ENCODE assay signal across 12 cellular contexts in the genomic region with DNA sequence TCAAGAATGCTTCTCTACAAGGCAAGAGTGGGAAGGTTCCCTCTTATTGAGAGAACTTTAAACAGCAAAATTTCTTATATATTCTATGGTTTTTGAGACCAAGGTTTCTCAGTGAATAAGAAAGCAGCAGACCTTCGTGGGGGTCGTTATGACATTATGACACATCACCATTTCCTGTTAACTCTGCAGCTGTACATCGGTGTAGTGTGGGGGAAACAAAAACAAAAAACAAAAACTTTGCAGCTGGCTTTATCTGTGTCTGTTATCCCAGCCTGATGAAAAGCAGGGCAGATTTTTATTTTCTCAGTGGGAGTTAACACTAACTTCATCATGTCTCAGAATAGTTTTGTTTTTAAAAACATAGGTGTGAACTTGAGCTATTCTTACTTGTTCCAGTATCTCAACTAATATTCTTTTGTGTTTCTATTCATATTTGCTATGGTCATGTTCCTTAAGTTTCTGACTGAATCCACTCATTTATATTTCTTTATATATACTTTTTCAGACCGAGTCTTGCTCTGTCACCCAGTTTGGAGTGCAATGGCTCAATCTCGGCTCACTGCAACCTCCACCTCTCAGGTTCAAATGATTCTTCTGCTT. TPM values are rescaled to one million over a fixed set of nuclear protein-coding genes. Genes with fewer than 3 reads are reported as not detected.
DNase-seq lines count a peak whose midpoint lies in the region; ATAC-seq and TF ChIP-seq lines count a peak whose summit lies in the region.
"Had no signal": no experiment of that assay in that cellular context is flagged by ENCODE, and none has a peak within 500 bp of the region (broad histone marks: within the 10 kb centered on the region; RNA-seq: fewer than 3 reads in every experiment).

No MANE protein-coding gene starts in this region.

- H3K27me3 ChIP-seq in DND-41 (ENCODE audit: insufficient read depth, low read length, poor library complexity), result no peaks in the 10 kb centered on the region
- H3K27me3 ChIP-seq in Karpas-422 (ENCODE audit: low read length), result no peaks in the 10 kb centered on the region
- no peaks in the 10 kb centered on the region for H3K27me3 ChIP-seq in aorta (ENCODE audit: control insufficient read depth in 1 of 2, insufficient read depth in 2 of 2, low read length in 1 of 2)

- H3K36me3 ChIP-seq in DND-41 (ENCODE audit: insufficient read depth, low read length) (peaks cover 37% of the 10 kb centered on the region), Karpas-422 (ENCODE audit: insufficient read depth, low read length) (peaks cover 26% of the 10 kb centered on the region; the same call in 1 of the 2 replicates), aorta (ENCODE audit: control insufficient read depth in 1 of 2, insufficient read depth in 2 of 2, low read length in 1 of 2) (peaks cover 0 to 7% of the 10 kb centered on the region in 2 donors)

- H3K9me3 Mint-ChIP-seq in natural killer cell treated with Interleukin-12 subunit alpha and Interleukin-12 subunit beta and Interleukin-15 and Interleukin-18, amount 100 ng/mL, for 72 hours, result no peaks in the 10 kb centered on the region

- H3K9ac ChIP-seq in DND-41 (ENCODE audit: low read depth, low read length), result peak overlapping the region; percentile 80
- peak overlapping the region; percentile 81 for H3K9ac ChIP-seq in Karpas-422 (ENCODE audit: low read length)

- H3K9me3 ChIP-seq in DND-41 (ENCODE audit: insufficient read depth, low read length, severe bottlenecking) (no peaks in the 10 kb centered on the region), Karpas-422 (ENCODE audit: low read length) (no peaks in the 10 kb centered on the region), aorta (ENCODE audit: control insufficient read depth, low read length) (no peaks in the 10 kb centered on the region)

- H2AFZ ChIP-seq in DND-41 (ENCODE audit: low read depth, low read length) (no peak overlapping the region), Karpas-422 (ENCODE audit: low read length) (no peak overlapping the region)

- H3K79me2 ChIP-seq in DND-41 (ENCODE audit: insufficient read depth, low read length) (peaks cover 57% of the 10 kb centered on the region), Karpas-422 (ENCODE audit: low read length) (peaks cover 51% of the 10 kb centered on the region)

- H3K4me3 ChIP-seq in DND-41 (ENCODE audit: low read depth in 1 of 2, low read length in 2 of 2) (peak overlapping the region in 1 of 2 experiments; percentile 90; a peak in 2 of 4 replicates), Karpas-422 (ENCODE audit: low read length) (peak overlapping the region; percentile 82; the same call in 1 of the 2 replicates), aorta (ENCODE audit: low read length in 2 of 2) (no peak overlapping the region)

- peaks cover 43 to 54% of the 10 kb centered on the region in 2 donors for H3K4me1 Mint-ChIP-seq in natural killer cell treated with Interleukin-12 subunit alpha and Interleukin-12 subunit beta and Interleukin-15 and Interleukin-18, amount 100 ng/mL, for 72 hours (ENCODE audit: low read depth in 2 of 2)

- H4K20me1 ChIP-seq in DND-41 (ENCODE audit: insufficient read depth, low read length) (peaks cover 5% of the 10 kb centered on the region; the same call in 1 of the 2 replicates), Karpas-422 (ENCODE audit: insufficient read depth, low read depth, low read length) (no peaks in the 10 kb centered on the region; the same call in 1 of the 2 replicates)

- H3K4me1 ChIP-seq in DND-41 (ENCODE audit: insufficient read depth, low read length) (peaks cover 39% of the 10 kb centered on the region), Karpas-422 (ENCODE audit: low read length) (peaks cover 32% of the 10 kb centered on the region), aorta (ENCODE audit: control insufficient read depth in 1 of 2, insufficient read depth in 2 of 2, low read length in 2 of 2) (no peaks in the 10 kb centered on the region)

- ATAC-seq in DND-41 (ENCODE audit: insufficient read depth, low read depth) (peak; percentile 37), aorta (ENCODE audit: low FRiP score) (no peak), HG03039 (IDR thresholded peaks at IDR 0.05; ENCODE audit: unreplicated experiment) (no peak), HG02884 (IDR thresholded peaks at IDR 0.05; ENCODE audit: unreplicated experiment) (no peak)
- no peak for ATAC-seq in natural killer cell treated with Interleukin-12 subunit alpha and Interleukin-12 subunit beta and Interleukin-15 and Interleukin-18, amount 100 ng/mL, for 72 hours

- H3K27ac Mint-ChIP-seq in natural killer cell treated with Interleukin-12 subunit alpha and Interleukin-12 subunit beta and Interleukin-15 and Interleukin-18, amount 100 ng/mL, for 72 hours, result peak overlapping the region; percentile 99 to 100

- H3K9me2 ChIP-seq in Karpas-422 (replicated peaks; ENCODE audit: insufficient read depth, low read length), result no peaks in the 10 kb centered on the region

- peak overlapping the region; percentile 86 for H3K27ac ChIP-seq in DND-41 (ENCODE audit: low read length)
- 0 out of 2 replicates have a peak overlapping the region, but pooled peaks have one; percentile 16 for H3K27ac ChIP-seq in Karpas-422 (ENCODE audit: low read length)
- H3K27ac ChIP-seq in aorta (ENCODE audit: low read depth in 1 of 2, low read length in 2 of 2), result no peak overlapping the region

- WGBS in aorta, 2 donors, result 46 to 49% methylated on average over 5 of the region's 5 CpGs

- H3K4me3 Mint-ChIP-seq in natural killer cell treated with Interleukin-12 subunit alpha and Interleukin-12 subunit beta and Interleukin-15 and Interleukin-18, amount 100 ng/mL, for 72 hours, result peak overlapping the region; percentile 97

- H3K4me2 ChIP-seq in DND-41 (ENCODE audit: insufficient read depth, low read length) (peak overlapping the region; percentile 85), Karpas-422 (ENCODE audit: low read depth, low read length, poor library complexity, severe bottlenecking) (peak overlapping the region; percentile 89)

- H3K36me3 Mint-ChIP-seq in natural killer cell treated with Interleukin-12 subunit alpha and Interleukin-12 subunit beta and Interleukin-15 and Interleukin-18, amount 100 ng/mL, for 72 hours, result peaks cover 24% of the 10 kb centered on the region

- TF ChIP-seq CTCF in DND-41 (IDR thresholded peaks at IDR 0.05; ENCODE audit: borderline replicate concordance, extremely low read depth, low read length, poor library complexity, severe bottlenecking), result no peak

- peak; percentile 40 for DNase-seq in DND-41
- DNase-seq in Karpas-422, result no peak
- peak; percentile 39 for DNase-seq in amniotic epithelial cell (ENCODE audit: low read depth)
- DNase-seq in natural killer cell treated with Interleukin-12 subunit alpha and Interleukin-12 subunit beta and Interleukin-15 and Interleukin-18, amount 100 ng/mL, for 72 hours (ENCODE audit: low spot score), result no peak
- DNase-seq in aorta, result no peak
- no peak for DNase-seq in cortex of kidney (lab: John Stamatoyannopoulos, UW)
- DNase-seq: amygdala; foreskin melanocyte; NCI-H2081 treated with DMSO at 0.1 percent for 48 hours; stimulated activated CD4-positive, alpha-beta T cell treated with anti-CD3 and anti-CD28 coated beads, Interleukin-4, amount 100 ng/mL, for 1 hour had no signal

- no peaks in the 10 kb centered on the region for H3K27me3 Mint-ChIP-seq in natural killer cell treated with Interleukin-12 subunit alpha and Interleukin-12 subunit beta and Interleukin-15 and Interleukin-18, amount 100 ng/mL, for 72 hours

- intact Hi-C loops in aorta (cut with DNase I), result loop anchor here in 1 of 2 donors (10.0 kb wide), 1 partner anchor 192 kb away; no protein-coding TSS in a partner anchor

RNA-seq across cellular contexts. Expression of a gene that starts 2.1 kb away (rescaled TPM):
- total RNA-seq in Karpas-422 (2014; rRNA removed; shearing (Covaris generic); ENCODE audit: low replicate concordance), result 15.7 and 21.8 TPM in 2 replicates
- 10 to 100 TPM; 25.5 to 30.4 TPM for total RNA-seq in natural killer cell treated with Interleukin-12 subunit alpha and Interleukin-12 subunit beta and Interleukin-15 and Interleukin-18, amount 100 ng/mL, for 72 hours
- 10 to 100 TPM; 15.7 to 18.3 TPM for total RNA-seq in aorta
- 1 to 10 TPM; 4.9 to 8.3 TPM for polyA plus RNA-seq in aorta

RNA-seq across cellular contexts. Expression of a gene that starts 56.0 kb away (rescaled TPM):
- total RNA-seq in Karpas-422 (2014; rRNA removed; shearing (Covaris generic); ENCODE audit: low replicate concordance), result not detected in 2 replicates
- total RNA-seq in natural killer cell treated with Interleukin-12 subunit alpha and Interleukin-12 subunit beta and Interleukin-15 and Interleukin-18, amount 100 ng/mL, for 72 hours, result not detected
- 1 to 10 TPM; 4.6 to 5.1 TPM for total RNA-seq in aorta
- polyA plus RNA-seq in aorta, result 1 to 10 TPM; 5.0 to 6.0 TPM

Comparison
In these comparisons a context has a peak if more than half of its experiments do, and no peak if none do; other contexts are left out.
1. DNase-seq: peak in DND-41 (single experiment) and amniotic epithelial cell (single experiment); none in Karpas-422 (single experiment), natural killer cell treated with Interleukin-12 subunit alpha and Interleukin-12 subunit beta and Interleukin-15 and Interleukin-18, amount 100 ng/mL, for 72 hours (single experiment), aorta (0 of 2) and cortex of kidney (single experiment).
2. H3K27ac ChIP-seq: peak in DND-41 (single experiment) and Karpas-422 (single experiment); none in aorta (0 of 2).